16 cellular contexts compared by ENCODE assay signal in genomic region chr13:39538826-39539555, GRCh38.
DNase-seq lines count a peak whose midpoint lies in the region; ATAC-seq and TF ChIP-seq lines count a peak whose summit lies in the region.
"Had no signal": no experiment of that assay in that cellular context is flagged by ENCODE, and none has a peak within 500 bp of the region (broad histone marks: within the 10 kb centered on the region; RNA-seq: fewer than 3 reads in every experiment).

No MANE protein-coding gene starts in this region.

- peaks cover 1% of the 10 kb centered on the region for H3K27me3 Mint-ChIP-seq in activated CD4-positive, alpha-beta T cell treated with anti-CD3 and anti-CD28 coated beads, Interleukin-2, amount 10 ng/mL, durations not matched to agents 24 days and 14 days
- H3K27me3 Mint-ChIP-seq: activated naive CD4-positive, alpha-beta T cell treated with anti-CD3 and anti-CD28 coated beads, Interleukin-2, amount 10 ng/mL, durations not matched to agents 7 days and 5 days; B cell had no signal

- H3K4me1 ChIP-seq in endocrine pancreas (ENCODE audit: control insufficient read depth, insufficient read depth, low read length) = peaks cover 3% of the 10 kb centered on the region
- H3K4me1 ChIP-seq: upper lobe of right lung had no signal

- H3K36me3 Mint-ChIP-seq in activated CD4-positive, alpha-beta T cell treated with anti-CD3 and anti-CD28 coated beads, Interleukin-2, amount 10 ng/mL, durations not matched to agents 24 days and 14 days (ENCODE audit: low read depth) = no peaks in the 10 kb centered on the region
- H3K36me3 Mint-ChIP-seq: activated naive CD4-positive, alpha-beta T cell treated with anti-CD3 and anti-CD28 coated beads, Interleukin-2, amount 10 ng/mL, durations not matched to agents 7 days and 5 days; stimulated activated memory B cell treated with anti-CD40 and anti-IgM and Interleukin-4, amounts not matched to agents 10 μg/mL and 1 μg/mL and 100 μg/mL, for 72 hours had no signal

- ATAC-seq in GM18870 (IDR thresholded peaks at IDR 0.05; ENCODE audit: unreplicated experiment) = no peak
- ATAC-seq: stimulated activated memory B cell treated with anti-CD40 and anti-IgM and Interleukin-4, amounts not matched to agents 10 μg/mL and 1 μg/mL and 100 μg/mL, for 72 hours; upper lobe of right lung had no signal

- H3K4me3 ChIP-seq in endocrine pancreas (ENCODE audit: control insufficient read depth, insufficient read depth, low read length) = peak overlapping the region; percentile 47
- H3K4me3 ChIP-seq: upper lobe of right lung had no signal

- intact Hi-C loops in activated CD4-positive, alpha-beta T cell treated with anti-CD3 and anti-CD28 coated beads, Interleukin-2, amount 10 ng/mL, durations not matched to agents 24 days and 14 days (cut with micrococcal nuclease) = no loop called here

- no peaks in the 10 kb centered on the region for H3K4me1 Mint-ChIP-seq in activated CD4-positive, alpha-beta T cell treated with anti-CD3 and anti-CD28 coated beads, Interleukin-2, amount 10 ng/mL, durations not matched to agents 24 days and 14 days
- H3K4me1 Mint-ChIP-seq: activated naive CD4-positive, alpha-beta T cell treated with anti-CD3 and anti-CD28 coated beads, Interleukin-2, amount 10 ng/mL, durations not matched to agents 7 days and 5 days; B cell; stimulated activated memory B cell treated with anti-CD40 and anti-IgM and Interleukin-4, amounts not matched to agents 10 μg/mL and 1 μg/mL and 100 μg/mL, for 72 hours had no signal

- H3K27me3 ChIP-seq in endocrine pancreas (ENCODE audit: control insufficient read depth, insufficient read depth, low read length) = no peaks in the 10 kb centered on the region
- H3K27me3 ChIP-seq: upper lobe of right lung had no signal

- H3K9me3 Mint-ChIP-seq in activated CD4-positive, alpha-beta T cell treated with anti-CD3 and anti-CD28 coated beads, Interleukin-2, amount 10 ng/mL, durations not matched to agents 24 days and 14 days = no peaks in the 10 kb centered on the region
- H3K9me3 Mint-ChIP-seq: activated naive CD4-positive, alpha-beta T cell treated with anti-CD3 and anti-CD28 coated beads, Interleukin-2, amount 10 ng/mL, durations not matched to agents 7 days and 5 days; nephron progenitor cell; stimulated activated memory B cell treated with anti-CD40 and anti-IgM and Interleukin-4, amounts not matched to agents 10 μg/mL and 1 μg/mL and 100 μg/mL, for 72 hours had no signal

- no peaks in the 10 kb centered on the region for H3K9me3 ChIP-seq in endocrine pancreas (ENCODE audit: control insufficient read depth, low read length)
- H3K9me3 ChIP-seq: upper lobe of right lung had no signal

- no peak overlapping the region for H3K4me3 Mint-ChIP-seq in activated CD4-positive, alpha-beta T cell treated with anti-CD3 and anti-CD28 coated beads, Interleukin-2, amount 10 ng/mL, durations not matched to agents 24 days and 14 days
- H3K4me3 Mint-ChIP-seq: activated naive CD4-positive, alpha-beta T cell treated with anti-CD3 and anti-CD28 coated beads, Interleukin-2, amount 10 ng/mL, durations not matched to agents 7 days and 5 days; B cell; nephron progenitor cell; stimulated activated memory B cell treated with anti-CD40 and anti-IgM and Interleukin-4, amounts not matched to agents 10 μg/mL and 1 μg/mL and 100 μg/mL, for 72 hours had no signal

- no peak overlapping the region for H3K9ac ChIP-seq in endocrine pancreas (ENCODE audit: control insufficient read depth, insufficient read depth, low read length)

- no peaks in the 10 kb centered on the region for H3K36me3 ChIP-seq in endocrine pancreas (ENCODE audit: control insufficient read depth, insufficient read depth, low read length)
- H3K36me3 ChIP-seq: upper lobe of right lung, WERI-Rb-1 had no signal

- DNase-seq in DMS153 (lab: John Stamatoyannopoulos, UW) = peak; percentile 99
- peak; percentile 34 for DNase-seq in HT1080 (ENCODE audit: low read depth)
- peak; percentile 37 for DNase-seq in NCI-H510A (lab: John Stamatoyannopoulos, UW)
- DNase-seq in activated CD4-positive, alpha-beta T cell treated with anti-CD3 and anti-CD28 coated beads, Interleukin-2, amount 10 ng/mL, durations not matched to agents 24 days and 14 days = no peak
- DNase-seq in GM20000 (ENCODE audit: low spot score) = no peak
- no peak for DNase-seq in NOMO-1 (lab: John Stamatoyannopoulos, UW; ENCODE audit: unreplicated experiment in 2 of 2)
- DNase-seq: activated naive CD4-positive, alpha-beta T cell treated with anti-CD3 and anti-CD28 coated beads, Interleukin-2, amount 10 ng/mL, durations not matched to agents 7 days and 5 days; DND-41; nephron progenitor cell; stimulated activated CD4-positive, alpha-beta T cell treated with anti-CD3 and anti-CD28 coated beads, Interleukin-4, amount 100 ng/mL, for 4 hours; upper lobe of right lung; WERI-Rb-1 had no signal

- no peak overlapping the region for H3K27ac Mint-ChIP-seq in activated CD4-positive, alpha-beta T cell treated with anti-CD3 and anti-CD28 coated beads, Interleukin-2, amount 10 ng/mL, durations not matched to agents 24 days and 14 days
- H3K27ac Mint-ChIP-seq: activated naive CD4-positive, alpha-beta T cell treated with anti-CD3 and anti-CD28 coated beads, Interleukin-2, amount 10 ng/mL, durations not matched to agents 7 days and 5 days; B cell; nephron progenitor cell; stimulated activated memory B cell treated with anti-CD40 and anti-IgM and Interleukin-4, amounts not matched to agents 10 μg/mL and 1 μg/mL and 100 μg/mL, for 72 hours had no signal

- TF ChIP-seq CTCF in GM20000 (IDR thresholded peaks at IDR 0.05; ENCODE audit: extremely low read depth, missing control alignments) = no peak

Comparison
In these comparisons a context has a peak if more than half of its experiments do, and no peak if none do; other contexts are left out.
1. DNase-seq: peak in DMS153 (single experiment), HT1080 (single experiment) and NCI-H510A (single experiment); none in activated CD4-positive, alpha-beta T cell treated with anti-CD3 and anti-CD28 coated beads, Interleukin-2, amount 10 ng/mL, durations not matched to agents 24 days and 14 days (single experiment), GM20000 (single experiment) and NOMO-1 (0 of 2).